ENCODE assay signal across 8 cellular contexts in the genomic region with DNA sequence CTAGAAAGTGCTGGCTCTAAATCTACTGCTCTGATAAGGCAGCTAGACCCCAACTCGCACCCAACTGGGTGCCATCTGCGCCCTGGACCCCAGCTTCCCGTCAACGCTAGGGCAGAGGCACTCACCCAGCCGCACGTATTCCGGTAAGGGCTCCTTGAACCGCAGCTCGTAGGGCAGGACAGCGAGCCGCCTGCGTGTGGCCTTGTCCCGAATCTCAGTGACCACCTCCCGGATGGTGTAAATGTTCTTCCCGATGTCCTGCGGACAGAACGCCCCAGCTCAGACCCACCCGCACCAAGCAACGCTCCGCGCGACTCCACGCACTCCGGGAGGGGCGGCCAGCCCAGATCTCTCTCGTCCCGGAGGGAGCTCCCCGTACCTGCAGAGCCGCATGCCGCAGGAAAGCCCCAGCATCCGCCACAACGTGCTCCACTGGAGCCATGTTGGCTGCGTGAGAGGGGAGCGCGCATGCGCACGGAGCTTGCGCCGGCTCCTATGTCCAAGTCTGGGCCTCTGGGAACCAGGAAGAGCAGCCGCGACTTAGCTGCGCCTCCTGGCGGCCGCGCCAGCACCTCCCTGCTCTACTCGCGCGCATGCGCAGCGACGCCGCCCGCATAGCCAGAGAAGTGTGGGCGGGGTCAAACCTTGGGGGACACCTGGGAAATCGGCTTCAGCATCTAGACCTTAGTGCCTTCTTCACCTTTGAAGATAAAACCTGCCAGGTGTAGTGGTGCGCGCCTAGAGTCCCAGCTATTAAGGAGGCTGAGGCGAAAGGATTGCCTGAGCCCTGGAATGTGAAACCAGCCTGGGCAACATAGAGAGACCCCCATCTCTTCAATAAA. TPM values are rescaled to one million over a fixed set of nuclear protein-coding genes. Genes with fewer than 3 reads are reported as not detected.
DNase-seq lines count a peak whose midpoint lies in the region; ATAC-seq and TF ChIP-seq lines count a peak whose summit lies in the region.

A gene (minus strand): TSS at position 458 of the 842 bp plus-strand sequence. CDS start 16 bp downstream, at position 442.

- POLR2A ChIA-PET in activated B cell treated with CpG ODN at 0.5 μM for 24 hours (lab: Charles Lee): interaction anchor here (0.5 to 2.2 kb wide), 25 partner anchors 8 to 424 kb away, joined by 3 to 38 read pairs (median 4); a partner anchor contains a TSS

- H3K4me3 Mint-ChIP-seq in activated B cell treated with CpG ODN at 0.5 μM for 24 hours: peak within 1 kb of the TSS; percentile 100

- intact Hi-C loops in activated B cell treated with CpG ODN at 0.5 μM for 24 hours (cut with micrococcal nuclease): loop anchor here (1.0 kb wide), 5 partner anchors 8 to 415 kb away; a partner anchor contains a TSS

- peaks cover 30% of the 10 kb centered on the region for H3K36me3 Mint-ChIP-seq in activated B cell treated with CpG ODN at 0.5 μM for 24 hours (ENCODE audit: low read depth)

- no peaks in the 10 kb centered on the region for H3K9me3 Mint-ChIP-seq in activated B cell treated with CpG ODN at 0.5 μM for 24 hours

- CTCF ChIA-PET in activated B cell treated with CpG ODN at 0.5 μM for 24 hours (lab: Charles Lee): interaction anchor here (0.6 to 2.7 kb wide), 10 partner anchors 9 to 417 kb away, joined by 3 to 46 read pairs (median 5); a partner anchor contains a TSS

- ATAC-seq in GM18909 (IDR thresholded peaks at IDR 0.05; ENCODE audit: poor library complexity, unreplicated experiment) (peak; percentile 92), HG03175 (IDR thresholded peaks at IDR 0.05; ENCODE audit: unreplicated experiment) (peak; percentile 95), activated B cell treated with CpG ODN at 0.5 μM for 24 hours (ENCODE audit: low read depth) (peak; percentile 96)

- H3K27ac ChIP-seq in caudate nucleus (ENCODE audit: low read depth, low read length): peak within 1 kb of the TSS; percentile 70

- peak; percentile 98 for TF ChIP-seq CTCF in AG09319 (IDR thresholded peaks at IDR 0.05; ENCODE audit: low read depth, low read length)
- peak; percentile 89 for TF ChIP-seq CTCF in activated B cell treated with CpG ODN at 0.5 μM for 24 hours (IDR thresholded peaks at IDR 0.05)

- DNase-seq in AG09319 (ENCODE audit: extremely low read depth, low read depth): peak; percentile 95
- DNase-seq in NCI-H226: peak; percentile 91
- peak; percentile 94 for DNase-seq in activated B cell treated with CpG ODN at 0.5 μM for 24 hours
- peak; percentile 37 to 98 (median 94) for DNase-seq in caudate nucleus (lab: John Stamatoyannopoulos, UW)
- DNase-seq in inferior parietal cortex (ENCODE audit: extremely low spot score): peak; percentile 96
- DNase-seq in stimulated activated CD4-positive, alpha-beta T cell treated with anti-CD3 and anti-CD28 coated beads, Interleukin-12 subunit alpha, Interleukin-12 subunit beta, amount 100 ng/mL, for 24 hours (ENCODE audit: low read depth in 2 of 2): peak; percentile 89 to 93

- H3K27ac Mint-ChIP-seq in activated B cell treated with CpG ODN at 0.5 μM for 24 hours: peak within 1 kb of the TSS; percentile 99

- H3K27me3 Mint-ChIP-seq in activated B cell treated with CpG ODN at 0.5 μM for 24 hours: peaks cover 3% of the 10 kb centered on the region

- peaks cover 26% of the 10 kb centered on the region for H3K4me1 Mint-ChIP-seq in activated B cell treated with CpG ODN at 0.5 μM for 24 hours

RNA-seq across cellular contexts. Expression of the gene that starts here (rescaled TPM):
- total RNA-seq in activated B cell treated with CpG ODN at 0.5 μM for 24 hours: 76.1 and 78.8 TPM in 2 replicates

Comparison
In these comparisons a context has a peak if more than half of its experiments do, and no peak if none do; other contexts are left out.
1. Peak in every context shown above with its lines: DNase-seq, ATAC-seq and H3K27ac ChIP-seq.